ENCODE assay signal across 8 cellular contexts in genomic region chr7:148987751-148988512, GRCh38. TPM values are rescaled to one million over a fixed set of nuclear protein-coding genes. Genes with fewer than 3 reads are reported as not detected.
DNase-seq lines count a peak whose midpoint lies in the region; ATAC-seq and TF ChIP-seq lines count a peak whose summit lies in the region.

No MANE protein-coding gene starts in this region.

- H3K4me1 ChIP-seq in Caco-2: peaks cover 13% of the 10 kb centered on the region
- H3K4me1 ChIP-seq in esophagus muscularis mucosa: peaks cover 13 to 44% (median 35%) of the 10 kb centered on the region in 4 donors

- intact Hi-C loops in Caco-2 (cut with micrococcal nuclease; ENCODE audit: unreplicated experiment): loop anchor here (1.0 to 5.0 kb wide), 3 partner anchors 40 to 104 kb away; partner anchors contain the start of genes PDIA4 and ZNF786
- intact Hi-C loops in esophagus muscularis mucosa (cut with DNase I): loop anchor here (2.0 kb wide), 1 partner anchor 41 kb away; the partner anchor contains the start of gene PDIA4

- H3K27ac Mint-ChIP-seq in Caco-2 (ENCODE audit: unreplicated experiment): peak overlapping the region; percentile 85
- H3K27ac Mint-ChIP-seq in neural crest cell (ENCODE audit: unreplicated experiment): peak overlapping the region; percentile 96

- CTCF ChIA-PET in Caco-2 (lab: Charles Lee): interaction anchor here (0.5 to 2.1 kb wide), 6 partner anchors 18 to 297 kb away, joined by 3 to 9 read pairs (median 4); partner anchors contain the start of gene ZNF425

- peak overlapping the region; percentile 50 for H3K4me3 ChIP-seq in Caco-2 (ENCODE audit: low read depth, low read length)
- peak overlapping the region; percentile 60 for H3K4me3 ChIP-seq in HFF-Myc (replicated peaks; ENCODE audit: low read depth, low read length)
- H3K4me3 ChIP-seq in esophagus muscularis mucosa: peak overlapping the region; percentile 60 to 65 (median 63)

- TF ChIP-seq CTCF in Caco-2 (IDR thresholded peaks at IDR 0.05; ENCODE audit: insufficient read depth in 1 of 2, low read depth in 1 of 2, low read length in 1 of 2, severe bottlenecking in 1 of 2, unreplicated experiment in 1 of 2) (no peak), HFF-Myc (IDR thresholded peaks at IDR 0.05; ENCODE audit: low read depth, low read length, missing control alignments) (no peak), esophagus muscularis mucosa (IDR thresholded peaks at IDR 0.05) (no peak), neural crest cell (conservative IDR thresholded peaks at IDR 0.05) (no peak)

- H3K36me3 Mint-ChIP-seq in Caco-2 (ENCODE audit: insufficient read depth, unreplicated experiment) (peaks cover 23% of the 10 kb centered on the region), neural crest cell (ENCODE audit: low read depth) (no peaks in the 10 kb centered on the region)

- H3K9me3 ChIP-seq in Caco-2: no peaks in the 10 kb centered on the region
- H3K9me3 ChIP-seq in esophagus muscularis mucosa: no peaks in the 10 kb centered on the region

- peaks cover 44% of the 10 kb centered on the region for H3K4me1 Mint-ChIP-seq in Caco-2 (ENCODE audit: low read depth, unreplicated experiment)
- H3K4me1 Mint-ChIP-seq in neural crest cell: peaks cover 40% of the 10 kb centered on the region

- H3K4me3 Mint-ChIP-seq in Caco-2 (ENCODE audit: unreplicated experiment) (peak overlapping the region; percentile 84), neural crest cell (peak overlapping the region; percentile 91)

- peak in 1 of 2 experiments; percentile 45 for DNase-seq in Caco-2
- no peak for DNase-seq in HFF-Myc (ENCODE audit: extremely low read depth, low read depth)
- DNase-seq in SK-MEL-5 (ENCODE audit: low read depth, low spot score): peak; percentile 36
- no peak for DNase-seq in esophagus muscularis mucosa (ENCODE audit: extremely low spot score)
- DNase-seq in neural crest cell (ENCODE audit: low read depth, low spot score): no peak
- DNase-seq in NCI-H1694 (lab: John Stamatoyannopoulos, UW): no peak

- H3K27ac ChIP-seq in esophagus muscularis mucosa (replicated peaks in 1 of 4): peak overlapping the region; percentile 82 to 84 (median 83)

- H3K27me3 ChIP-seq in Caco-2 (replicated peaks; ENCODE audit: control insufficient read depth, insufficient read depth, low read length): no peaks in the 10 kb centered on the region
- peaks cover 0 to 3% (median 0%) of the 10 kb centered on the region in 4 donors for H3K27me3 ChIP-seq in esophagus muscularis mucosa

- TF ChIP-seq EP300 in esophagus muscularis mucosa (IDR thresholded peaks at IDR 0.05): no peak

- in situ Hi-C loops in SK-MEL-5 (cut with HindIII; ENCODE audit: low pct_unique_long_range_greater_than_20kb, low sequenced_read_pairs): no loop called here

- H3K9me3 Mint-ChIP-seq in Caco-2 (ENCODE audit: unreplicated experiment) (no peaks in the 10 kb centered on the region), neural crest cell (peaks cover 3% of the 10 kb centered on the region)

- no peak for TF ChIP-seq POLR2A in esophagus muscularis mucosa (IDR thresholded peaks at IDR 0.05; ENCODE audit: low read depth)

- POLR2A ChIA-PET in Caco-2 (lab: Charles Lee): no interaction called here

- H3K27me3 Mint-ChIP-seq in Caco-2 (ENCODE audit: insufficient read depth, unreplicated experiment): no peaks in the 10 kb centered on the region
- H3K27me3 Mint-ChIP-seq in neural crest cell (ENCODE audit: low read depth): peaks cover 8% of the 10 kb centered on the region

- ATAC-seq in GM21619 (IDR thresholded peaks at IDR 0.05; ENCODE audit: unreplicated experiment): no peak
- ATAC-seq in GM18502 (IDR thresholded peaks at IDR 0.05; ENCODE audit: poor library complexity, unreplicated experiment): no peak

- BruUV-seq in Caco-2 (replicated peaks; lab: Mats Ljungman, UMichigan): TSS peak; percentile 88

- H3K36me3 ChIP-seq in Caco-2 (ENCODE audit: control insufficient read depth, insufficient read depth, low read length): no peaks in the 10 kb centered on the region
- no peaks in the 10 kb centered on the region for H3K36me3 ChIP-seq in esophagus muscularis mucosa

- WGBS in esophagus muscularis mucosa: 4% methylated on average over 9 of the region's 9 CpGs

RNA-seq across cellular contexts. Expression of gene PDIA4, which starts 40.4 kb away (rescaled TPM):
- 192 and 197 TPM in 2 replicates for total RNA-seq in Caco-2 (2022)
- 384 and 385 TPM in 2 replicates for total RNA-seq in SK-MEL-5 (2014; rRNA removed; shearing (Covaris generic))
- polyA plus RNA-seq in SK-MEL-5 (2015; cell fraction: cytosol; rRNA removed): 486 and 568 TPM in 2 replicates
- 104 and 207 TPM in 2 replicates for polyA plus RNA-seq in SK-MEL-5 (2015; cell fraction: nucleus; rRNA removed)
- total RNA-seq in esophagus muscularis mucosa: 10 to 100 TPM; 33.2 to 58.1 (median 42.8) TPM
- 151 and 154 TPM in 2 replicates for total RNA-seq in neural crest cell
